25 cellular contexts compared by ENCODE assay signal in genomic region chr7:12696001-12696400, GRCh38. TPM values are rescaled to one million over a fixed set of nuclear protein-coding genes. Genes with fewer than 3 reads are reported as not detected.
DNase-seq lines count a peak whose midpoint lies in the region; ATAC-seq and TF ChIP-seq lines count a peak whose summit lies in the region.
"Had no signal": no experiment of that assay in that cellular context is flagged by ENCODE, and none has a peak within 500 bp of the region (broad histone marks: within the 10 kb centered on the region; RNA-seq: fewer than 3 reads in every experiment).

No MANE protein-coding gene starts in this region.

- TF ChIP-seq CTCF in RWPE2 (IDR thresholded peaks at IDR 0.05; ENCODE audit: poor library complexity, severe bottlenecking) (no peak), epithelial cell of esophagus (IDR thresholded peaks at IDR 0.05; ENCODE audit: insufficient read depth, low read depth, low read length, missing control alignments) (no peak), progenitor cell of endocrine pancreas (IDR thresholded peaks at IDR 0.05; ENCODE audit: unreplicated experiment) (no peak)

- H3K36me3 Mint-ChIP-seq in progenitor cell of endocrine pancreas (ENCODE audit: insufficient read depth): no peaks in the 10 kb centered on the region
- H3K36me3 Mint-ChIP-seq: activated naive CD4-positive, alpha-beta T cell treated with anti-CD3 and anti-CD28 coated beads, Interleukin-2, amount 50 U/mL, for 72 hours had no signal

- peak; percentile 55 for DNase-seq in DMS53 treated with DMSO at 0.1 percent for 48 hours (lab: John Stamatoyannopoulos, UW; ENCODE audit: unreplicated experiment)
- DNase-seq in RWPE2 (ENCODE audit: low spot score): no peak
- peak; percentile 78 for DNase-seq in epithelial cell of esophagus (ENCODE audit: low read depth)
- no peak for DNase-seq in progenitor cell of endocrine pancreas (ENCODE audit: low spot score, unreplicated experiment)
- no peak for DNase-seq in T1000 (lab: John Stamatoyannopoulos, UW)
- no peak for DNase-seq in erythroblast (lab: John Stamatoyannopoulos, UW)
- no peak for DNase-seq in iPS-NIHi11 (ENCODE audit: low spot score)
- DNase-seq: activated CD8-positive, alpha-beta T cell treated with anti-CD3 and anti-CD28 coated beads for 36 hours; DMS79; GDM1; midbrain; MV-4-11; naive thymus-derived CD8-positive, alpha-beta T cell; NCI-H1436 treated with DMSO at 0.1 percent for 48 hours; NCI-H524; nucleus accumbens; retina; stimulated activated CD4-positive, alpha-beta T cell treated with anti-CD3 and anti-CD28 coated beads, Interleukin-2, amount 100 ng/mL, for 24 hours; upper lobe of left lung had no signal

- no peaks in the 10 kb centered on the region for H3K9me3 ChIP-seq in RWPE2 (ENCODE audit: severe bottlenecking)
- H3K9me3 ChIP-seq: BLaER1 had no signal

- H3K4me1 Mint-ChIP-seq in progenitor cell of endocrine pancreas (ENCODE audit: low read depth): no peaks in the 10 kb centered on the region

- H3K4me3 Mint-ChIP-seq in progenitor cell of endocrine pancreas (ENCODE audit: low read depth): no peak overlapping the region
- H3K4me3 Mint-ChIP-seq: activated CD8-positive, alpha-beta T cell treated with anti-CD3 and anti-CD28 coated beads for 36 hours; naive thymus-derived CD8-positive, alpha-beta T cell had no signal

- H3K4me3 ChIP-seq in RWPE2 (ENCODE audit: severe bottlenecking) (no peak overlapping the region), epithelial cell of esophagus (ENCODE audit: low read length) (no peak overlapping the region)
- H3K4me3 ChIP-seq: BLaER1, cardiac muscle cell, coronary artery, upper lobe of left lung had no signal

- no peaks in the 10 kb centered on the region for H3K36me3 ChIP-seq in RWPE2 (ENCODE audit: low read depth)
- H3K36me3 ChIP-seq: BLaER1, cardiac muscle cell, upper lobe of left lung had no signal

- ATAC-seq in RWPE2 (ENCODE audit: low read depth) (peak; percentile 90), HG02981 (IDR thresholded peaks at IDR 0.05; ENCODE audit: unreplicated experiment) (no peak)
- ATAC-seq: activated CD8-positive, alpha-beta T cell treated with anti-CD3 and anti-CD28 coated beads for 36 hours; activated naive CD4-positive, alpha-beta T cell treated with anti-CD3 and anti-CD28 coated beads, Interleukin-2, amount 50 U/mL, for 72 hours; naive thymus-derived CD8-positive, alpha-beta T cell had no signal

- peak overlapping the region; percentile 56 for H3K27ac Mint-ChIP-seq in progenitor cell of endocrine pancreas
- H3K27ac Mint-ChIP-seq: activated CD8-positive, alpha-beta T cell treated with anti-CD3 and anti-CD28 coated beads for 36 hours; activated naive CD4-positive, alpha-beta T cell treated with anti-CD3 and anti-CD28 coated beads, Interleukin-2, amount 50 U/mL, for 72 hours; activated T-helper 2 cell treated with anti-CD3 and anti-CD28 coated beads, Interferon-gamma antibody, Interleukin-2, Interleukin-4, amounts not matched to agents 10 μg/mL and 5 μg/mL and 100 μg/mL, durations not matched to agents 14 hours and 24 hours and 36 hours had no signal

- peak overlapping the region; percentile 26 for H3K27ac ChIP-seq in RWPE2 (ENCODE audit: poor library complexity, severe bottlenecking)
- H3K27ac ChIP-seq: BLaER1, cardiac muscle cell, coronary artery, upper lobe of left lung had no signal

- H3K4me1 ChIP-seq in RWPE2 (ENCODE audit: insufficient read depth, poor library complexity, severe bottlenecking): peaks cover 16% of the 10 kb centered on the region
- H3K4me1 ChIP-seq: BLaER1 had no signal

- H3K27me3 Mint-ChIP-seq in progenitor cell of endocrine pancreas: no peaks in the 10 kb centered on the region
- H3K27me3 Mint-ChIP-seq: activated CD8-positive, alpha-beta T cell treated with anti-CD3 and anti-CD28 coated beads for 36 hours; naive thymus-derived CD8-positive, alpha-beta T cell had no signal

- no peaks in the 10 kb centered on the region for H3K9me3 Mint-ChIP-seq in progenitor cell of endocrine pancreas (ENCODE audit: low read depth)
- H3K9me3 Mint-ChIP-seq: activated CD8-positive, alpha-beta T cell treated with anti-CD3 and anti-CD28 coated beads for 36 hours; activated naive CD4-positive, alpha-beta T cell treated with anti-CD3 and anti-CD28 coated beads, Interleukin-2, amount 50 U/mL, for 72 hours; activated T-helper 2 cell treated with anti-CD3 and anti-CD28 coated beads, Interferon-gamma antibody, Interleukin-2, Interleukin-4, amounts not matched to agents 10 μg/mL and 5 μg/mL and 100 μg/mL, durations not matched to agents 14 hours and 24 hours and 36 hours had no signal

- H3K27me3 ChIP-seq in RWPE2 (ENCODE audit: insufficient read depth, poor library complexity, severe bottlenecking): no peaks in the 10 kb centered on the region
- H3K27me3 ChIP-seq: BLaER1, cardiac muscle cell, upper lobe of left lung had no signal

- no peak for TF ChIP-seq POLR2A in erythroblast (IDR thresholded peaks at IDR 0.05; ENCODE audit: low read length)

RNA-seq across cellular contexts. Expression of gene ARL4A, which starts 8.6 kb away (rescaled TPM):
- total RNA-seq in progenitor cell of endocrine pancreas: 10.9 and 12.6 TPM in 2 replicates

Comparison
In these comparisons a context has a peak if more than half of its experiments do, and no peak if none do; other contexts are left out.
1. DNase-seq: peak in DMS53 treated with DMSO at 0.1 percent for 48 hours (single experiment) and epithelial cell of esophagus (single experiment); none in RWPE2 (single experiment), progenitor cell of endocrine pancreas (single experiment), T1000 (single experiment), erythroblast (0 of 2) and iPS-NIHi11 (single experiment).